In the genomic region with DNA sequence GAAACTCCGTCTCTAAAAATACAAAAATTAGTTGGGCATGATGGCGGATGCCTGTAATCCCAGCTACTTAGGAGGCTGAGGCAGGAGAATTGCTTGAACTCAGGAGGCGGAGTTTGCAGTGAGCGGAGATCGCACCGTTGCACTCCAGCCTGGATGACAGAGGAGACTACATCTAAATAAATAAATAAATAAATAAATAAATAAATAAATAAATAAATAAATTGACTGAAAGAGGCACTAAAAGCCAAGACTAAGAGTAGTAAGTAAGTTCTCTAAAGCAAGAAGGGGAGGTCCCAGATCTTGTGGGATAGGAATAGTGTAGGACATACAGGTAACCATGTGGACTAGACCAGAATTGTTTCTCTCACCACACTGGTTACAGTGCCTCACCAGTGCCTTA, we compare ENCODE assay signal across 1 cellular context.
TF ChIP-seq lines count a peak whose summit lies in the region.

No MANE protein-coding gene starts in this region.

TF ChIP-seq in HEK293, 187 proteins besides CTCF, POLR2A, EP300 and RAD21 (continued from another document):
- TF ChIP-seq ZNF394 (tag by site-specific recombination; IDR thresholded peaks at IDR 0.05; ENCODE audit: borderline replicate concordance) = peak; percentile 85
- TF ChIP-seq ZBTB8A (tag by site-specific recombination; IDR thresholded peaks at IDR 0.05) = peak; percentile 69
- peak; percentile 67; the same call in 1 of the 2 replicates for TF ChIP-seq ZNF404 (tag by site-specific recombination; IDR thresholded peaks at IDR 0.05)
- TF ChIP-seq ZNF560 (tag by site-specific recombination; IDR thresholded peaks at IDR 0.05; ENCODE audit: borderline replicate concordance) = peak; percentile 84; the same call in 1 of the 2 replicates
- no peak for TF ChIP-seq ZNF658 (tag by site-specific recombination; IDR thresholded peaks at IDR 0.05)
- 0 out of 2 replicates have a peak, but pooled peaks have one; percentile 14 for TF ChIP-seq ZNF791 (tag by site-specific recombination; IDR thresholded peaks at IDR 0.05)
- peak; percentile 32 for TF ChIP-seq ZNF654 (tag by site-specific recombination; IDR thresholded peaks at IDR 0.05; ENCODE audit: low read depth)
- TF ChIP-seq, protein P1, sequence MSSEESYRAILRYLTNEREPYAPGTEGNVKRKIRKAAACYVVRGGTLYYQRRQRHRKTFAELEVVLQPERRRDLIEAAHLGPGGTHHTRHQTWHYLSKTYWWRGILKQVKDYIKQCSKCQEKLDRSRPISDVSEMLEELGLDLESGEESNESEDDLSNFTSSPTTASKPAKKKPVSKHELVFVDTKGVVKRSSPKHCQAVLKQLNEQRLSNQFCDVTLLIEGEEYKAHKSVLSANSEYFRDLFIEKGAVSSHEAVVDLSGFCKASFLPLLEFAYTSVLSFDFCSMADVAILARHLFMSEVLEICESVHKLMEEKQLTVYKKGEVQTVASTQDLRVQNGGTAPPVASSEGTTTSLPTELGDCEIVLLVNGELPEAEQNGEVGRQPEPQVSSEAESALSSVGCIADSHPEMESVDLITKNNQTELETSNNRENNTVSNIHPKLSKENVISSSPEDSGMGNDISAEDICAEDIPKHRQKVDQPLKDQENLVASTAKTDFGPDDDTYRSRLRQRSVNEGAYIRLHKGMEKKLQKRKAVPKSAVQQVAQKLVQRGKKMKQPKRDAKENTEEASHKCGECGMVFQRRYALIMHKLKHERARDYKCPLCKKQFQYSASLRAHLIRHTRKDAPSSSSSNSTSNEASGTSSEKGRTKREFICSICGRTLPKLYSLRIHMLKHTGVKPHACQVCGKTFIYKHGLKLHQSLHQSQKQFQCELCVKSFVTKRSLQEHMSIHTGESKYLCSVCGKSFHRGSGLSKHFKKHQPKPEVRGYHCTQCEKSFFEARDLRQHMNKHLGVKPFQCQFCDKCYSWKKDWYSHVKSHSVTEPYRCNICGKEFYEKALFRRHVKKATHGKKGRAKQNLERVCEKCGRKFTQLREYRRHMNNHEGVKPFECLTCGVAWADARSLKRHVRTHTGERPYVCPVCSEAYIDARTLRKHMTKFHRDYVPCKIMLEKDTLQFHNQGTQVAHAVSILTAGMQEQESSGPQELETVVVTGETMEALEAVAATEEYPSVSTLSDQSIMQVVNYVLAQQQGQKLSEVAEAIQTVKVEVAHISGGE (tag by site-specific recombination; conservative IDR thresholded peaks at IDR 0.05; ENCODE audit: low read depth) = peak; percentile 79
- no peak for TF ChIP-seq ZNF184 (tag by site-specific recombination; IDR thresholded peaks at IDR 0.05)
- TF ChIP-seq ZNF266 (tag by site-specific recombination; IDR thresholded peaks at IDR 0.05; ENCODE audit: low read depth) = peak; percentile 67
- TF ChIP-seq ZNF677 (tag by site-specific recombination; IDR thresholded peaks at IDR 0.05) = no peak
- peak; percentile 82 for TF ChIP-seq ZNF140 (tag by site-specific recombination; IDR thresholded peaks at IDR 0.05)
- TF ChIP-seq, protein P2, sequence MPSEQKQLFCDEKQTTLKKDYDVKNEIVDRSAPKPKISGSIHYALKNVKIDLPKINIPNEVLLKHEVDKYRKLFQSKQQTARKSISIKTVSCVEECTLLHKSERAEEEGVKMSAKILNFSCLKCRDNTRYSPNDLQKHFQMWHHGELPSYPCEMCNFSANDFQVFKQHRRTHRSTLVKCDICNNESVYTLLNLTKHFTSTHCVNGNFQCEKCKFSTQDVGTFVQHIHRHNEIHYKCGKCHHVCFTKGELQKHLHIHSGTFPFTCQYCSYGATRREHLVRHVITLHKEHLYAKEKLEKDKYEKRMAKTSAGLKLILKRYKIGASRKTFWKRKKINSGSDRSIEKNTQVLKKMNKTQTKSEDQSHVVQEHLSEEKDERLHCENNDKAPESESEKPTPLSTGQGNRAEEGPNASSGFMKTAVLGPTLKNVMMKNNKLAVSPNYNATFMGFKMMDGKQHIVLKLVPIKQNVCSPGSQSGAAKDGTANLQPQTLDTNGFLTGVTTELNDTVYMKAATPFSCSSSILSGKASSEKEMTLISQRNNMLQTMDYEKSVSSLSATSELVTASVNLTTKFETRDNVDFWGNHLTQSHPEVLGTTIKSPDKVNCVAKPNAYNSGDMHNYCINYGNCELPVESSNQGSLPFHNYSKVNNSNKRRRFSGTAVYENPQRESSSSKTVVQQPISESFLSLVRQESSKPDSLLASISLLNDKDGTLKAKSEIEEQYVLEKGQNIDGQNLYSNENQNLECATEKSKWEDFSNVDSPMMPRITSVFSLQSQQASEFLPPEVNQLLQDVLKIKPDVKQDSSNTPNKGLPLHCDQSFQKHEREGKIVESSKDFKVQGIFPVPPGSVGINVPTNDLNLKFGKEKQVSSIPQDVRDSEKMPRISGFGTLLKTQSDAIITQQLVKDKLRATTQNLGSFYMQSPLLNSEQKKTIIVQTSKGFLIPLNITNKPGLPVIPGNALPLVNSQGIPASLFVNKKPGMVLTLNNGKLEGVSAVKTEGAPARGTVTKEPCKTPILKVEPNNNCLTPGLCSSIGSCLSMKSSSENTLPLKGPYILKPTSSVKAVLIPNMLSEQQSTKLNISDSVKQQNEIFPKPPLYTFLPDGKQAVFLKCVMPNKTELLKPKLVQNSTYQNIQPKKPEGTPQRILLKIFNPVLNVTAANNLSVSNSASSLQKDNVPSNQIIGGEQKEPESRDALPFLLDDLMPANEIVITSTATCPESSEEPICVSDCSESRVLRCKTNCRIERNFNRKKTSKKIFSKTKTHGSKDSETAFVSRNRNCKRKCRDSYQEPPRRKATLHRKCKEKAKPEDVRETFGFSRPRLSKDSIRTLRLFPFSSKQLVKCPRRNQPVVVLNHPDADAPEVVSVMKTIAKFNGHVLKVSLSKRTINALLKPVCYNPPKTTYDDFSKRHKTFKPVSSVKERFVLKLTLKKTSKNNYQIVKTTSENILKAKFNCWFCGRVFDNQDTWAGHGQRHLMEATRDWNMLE (tag by site-specific recombination; conservative IDR thresholded peaks at IDR 0.05; ENCODE audit: low read depth) = peak; percentile 91
- peak; percentile 56; the same call in 1 of the 2 replicates for TF ChIP-seq ZNF223 (tag by site-specific recombination; IDR thresholded peaks at IDR 0.05)
- TF ChIP-seq ZNF292 (tag by site-specific recombination; IDR thresholded peaks at IDR 0.05; ENCODE audit: borderline replicate concordance, low read depth) = 0 out of 2 replicates have a peak, but pooled peaks have one; percentile 54
- peak; percentile 72; the same call in 1 of the 2 replicates for TF ChIP-seq ZNF354C (tag by site-specific recombination; IDR thresholded peaks at IDR 0.05; ENCODE audit: borderline replicate concordance, low read depth)
- no peak for TF ChIP-seq RBAK (tag by site-specific recombination; IDR thresholded peaks at IDR 0.05)
- peak; percentile 59 for TF ChIP-seq ZNF664 (tag by site-specific recombination; IDR thresholded peaks at IDR 0.05)
- peak; percentile 71 for TF ChIP-seq ZNF623 (tag by site-specific recombination; IDR thresholded peaks at IDR 0.05)
- TF ChIP-seq ZNF202 (tag by site-specific recombination; IDR thresholded peaks at IDR 0.05; ENCODE audit: borderline replicate concordance) = peak; percentile 91
- TF ChIP-seq, protein P3, sequence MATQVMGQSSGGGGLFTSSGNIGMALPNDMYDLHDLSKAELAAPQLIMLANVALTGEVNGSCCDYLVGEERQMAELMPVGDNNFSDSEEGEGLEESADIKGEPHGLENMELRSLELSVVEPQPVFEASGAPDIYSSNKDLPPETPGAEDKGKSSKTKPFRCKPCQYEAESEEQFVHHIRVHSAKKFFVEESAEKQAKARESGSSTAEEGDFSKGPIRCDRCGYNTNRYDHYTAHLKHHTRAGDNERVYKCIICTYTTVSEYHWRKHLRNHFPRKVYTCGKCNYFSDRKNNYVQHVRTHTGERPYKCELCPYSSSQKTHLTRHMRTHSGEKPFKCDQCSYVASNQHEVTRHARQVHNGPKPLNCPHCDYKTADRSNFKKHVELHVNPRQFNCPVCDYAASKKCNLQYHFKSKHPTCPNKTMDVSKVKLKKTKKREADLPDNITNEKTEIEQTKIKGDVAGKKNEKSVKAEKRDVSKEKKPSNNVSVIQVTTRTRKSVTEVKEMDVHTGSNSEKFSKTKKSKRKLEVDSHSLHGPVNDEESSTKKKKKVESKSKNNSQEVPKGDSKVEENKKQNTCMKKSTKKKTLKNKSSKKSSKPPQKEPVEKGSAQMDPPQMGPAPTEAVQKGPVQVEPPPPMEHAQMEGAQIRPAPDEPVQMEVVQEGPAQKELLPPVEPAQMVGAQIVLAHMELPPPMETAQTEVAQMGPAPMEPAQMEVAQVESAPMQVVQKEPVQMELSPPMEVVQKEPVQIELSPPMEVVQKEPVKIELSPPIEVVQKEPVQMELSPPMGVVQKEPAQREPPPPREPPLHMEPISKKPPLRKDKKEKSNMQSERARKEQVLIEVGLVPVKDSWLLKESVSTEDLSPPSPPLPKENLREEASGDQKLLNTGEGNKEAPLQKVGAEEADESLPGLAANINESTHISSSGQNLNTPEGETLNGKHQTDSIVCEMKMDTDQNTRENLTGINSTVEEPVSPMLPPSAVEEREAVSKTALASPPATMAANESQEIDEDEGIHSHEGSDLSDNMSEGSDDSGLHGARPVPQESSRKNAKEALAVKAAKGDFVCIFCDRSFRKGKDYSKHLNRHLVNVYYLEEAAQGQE (tag by site-specific recombination; IDR thresholded peaks at IDR 0.05) = peak; percentile 47; the same call in 1 of the 2 replicates
- TF ChIP-seq, protein P4, sequence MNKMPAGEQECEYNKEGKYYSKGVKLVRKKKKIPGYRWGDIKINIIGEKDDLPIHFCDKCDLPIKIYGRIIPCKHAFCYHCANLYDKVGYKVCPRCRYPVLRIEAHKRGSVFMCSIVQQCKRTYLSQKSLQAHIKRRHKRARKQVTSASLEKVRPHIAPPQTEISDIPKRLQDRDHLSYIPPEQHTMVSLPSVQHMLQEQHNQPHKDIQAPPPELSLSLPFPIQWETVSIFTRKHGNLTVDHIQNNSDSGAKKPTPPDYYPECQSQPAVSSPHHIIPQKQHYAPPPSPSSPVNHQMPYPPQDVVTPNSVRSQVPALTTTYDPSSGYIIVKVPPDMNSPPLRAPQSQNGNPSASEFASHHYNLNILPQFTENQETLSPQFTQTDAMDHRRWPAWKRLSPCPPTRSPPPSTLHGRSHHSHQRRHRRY (tag by site-specific recombination; IDR thresholded peaks at IDR 0.05) = no peak
- TF ChIP-seq ZNF423 (tag by site-specific recombination; IDR thresholded peaks at IDR 0.05) = no peak
- TF ChIP-seq ZNF157 (tag by site-specific recombination; IDR thresholded peaks at IDR 0.05) = no peak
- TF ChIP-seq FEZF1 (tag by site-specific recombination; IDR thresholded peaks at IDR 0.05) = no peak
- TF ChIP-seq ZNF776 (tag by site-specific recombination; IDR thresholded peaks at IDR 0.05; ENCODE audit: borderline replicate concordance) = no peak
- TF ChIP-seq ZNF311 (tag by site-specific recombination; IDR thresholded peaks at IDR 0.05; ENCODE audit: borderline replicate concordance) = no peak
- peak; percentile 46 for TF ChIP-seq ZNF629 (tag by site-specific recombination; IDR thresholded peaks at IDR 0.05)
- TF ChIP-seq ZNF530 (tag by site-specific recombination; IDR thresholded peaks at IDR 0.05; ENCODE audit: low read depth) = 0 out of 2 replicates have a peak, but pooled peaks have one; percentile 37
- TF ChIP-seq ZNF555 (tag by site-specific recombination; conservative IDR thresholded peaks at IDR 0.05) = peak; percentile 86
- TF ChIP-seq ZNF433 (tag by site-specific recombination; IDR thresholded peaks at IDR 0.05; ENCODE audit: low read depth) = peak; percentile 70; the same call in 1 of the 2 replicates
